23 cellular contexts compared by ENCODE assay signal in genomic region chrX:120839506-120839905, GRCh38.
DNase-seq lines count a peak whose midpoint lies in the region; ATAC-seq lines count a peak whose summit lies in the region.
"Had no signal": no experiment of that assay in that cellular context is flagged by ENCODE, and none has a peak within 500 bp of the region (broad histone marks: within the 10 kb centered on the region; RNA-seq: fewer than 3 reads in every experiment).

No MANE protein-coding gene starts in this region.

- no peak for ATAC-seq in HG03280 (IDR thresholded peaks at IDR 0.05; ENCODE audit: unreplicated experiment)
- ATAC-seq in GM18909 (IDR thresholded peaks at IDR 0.05; ENCODE audit: poor library complexity, unreplicated experiment), result no peak
- ATAC-seq: effector memory CD8-positive, alpha-beta T cell; GM12878; K562; stimulated activated memory B cell treated with anti-CD40 and anti-IgM and Interleukin-4, amounts not matched to agents 10 μg/mL and 1 μg/mL and 100 μg/mL, for 72 hours had no signal

- DNase-seq in AG08395 (ENCODE audit: low spot score) (peak; percentile 26), HCEC 1CT (peak; percentile 7), astrocyte of the hippocampus (ENCODE audit: low read depth, low spot score) (peak; percentile 47), foreskin melanocyte (peak; percentile 61), islet precursor cell (no peak), NCI-H187 treated with DMSO at 0.1 percent for 48 hours (lab: John Stamatoyannopoulos, UW) (no peak)
- DNase-seq: activated CD4-positive, alpha-beta T cell treated with anti-CD3 and anti-CD28 coated beads for 48 hours; activated CD8-positive, alpha-beta memory T cell treated with anti-CD3 and anti-CD28 coated beads, Interleukin-2, amount 50 U/mL, for 48 hours; activated effector memory CD4-positive, alpha-beta T cell treated with anti-CD3 and anti-CD28 coated beads, Interleukin-2, amount 50 U/mL, for 16 hours; AML-193; amniotic stem cell; cerebellar nuclear complex; effector memory CD8-positive, alpha-beta T cell; MV-4-11; NCI-H1930; NCI-H446; right lobe of liver; SW 1271 had no signal

Comparison
In these comparisons a context has a peak if more than half of its experiments do, and no peak if none do; other contexts are left out.
1. DNase-seq: peak in AG08395 (single experiment), HCEC 1CT (single experiment), astrocyte of the hippocampus (single experiment) and foreskin melanocyte (single experiment); none in islet precursor cell (single experiment) and NCI-H187 treated with DMSO at 0.1 percent for 48 hours (single experiment).